In the genomic region with DNA sequence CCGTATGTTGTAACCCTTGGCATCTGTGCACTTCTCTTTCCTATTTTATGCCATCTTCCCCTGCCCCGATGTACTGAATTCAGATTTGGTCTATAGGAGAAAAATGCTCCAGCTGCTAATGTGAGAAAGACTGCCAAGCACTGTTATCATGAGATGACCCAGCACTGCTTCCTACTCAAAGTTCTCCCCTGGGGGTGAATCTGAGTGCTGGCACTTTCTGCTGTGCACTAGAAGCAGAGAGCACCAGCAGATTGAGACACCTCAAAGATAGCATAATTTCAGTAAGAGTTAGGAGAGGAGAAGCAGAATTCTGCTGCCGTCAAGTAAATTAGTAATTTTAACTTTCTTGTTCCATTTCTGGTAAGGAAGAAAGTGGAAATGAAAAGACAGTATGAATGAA, we compare ENCODE assay signal across 27 cellular contexts.
DNase-seq lines count a peak whose midpoint lies in the region; FAIRE-seq and TF ChIP-seq lines count a peak whose summit lies in the region.
"Had no signal": no experiment of that assay in that cellular context is flagged by ENCODE, and none has a peak within 500 bp of the region (broad histone marks: within the 10 kb centered on the region; RNA-seq: fewer than 3 reads in every experiment).

No MANE protein-coding gene starts in this region.

- H3K27ac ChIP-seq in cardiac muscle cell: peak overlapping the region; percentile 19
- H3K27ac ChIP-seq in left ventricle myocardium inferior (replicated peaks): no peak overlapping the region
- H3K27ac ChIP-seq in brain microvascular endothelial cell: no peak overlapping the region
- H3K27ac ChIP-seq: foreskin keratinocyte, lower lobe of right lung, psoas muscle, thyroid gland, uterus had no signal

- DNase-seq in cardiac muscle cell (ENCODE audit: low read depth in 1 of 2, low spot score in 1 of 2): peak; percentile 7 to 20
- no peak for DNase-seq in left ventricle myocardium inferior
- DNase-seq in NCI-H69 (lab: John Stamatoyannopoulos, UW): peak; percentile 15
- peak; percentile 11 for DNase-seq in brain microvascular endothelial cell
- no peak for DNase-seq in central memory CD4-positive, alpha-beta T cell
- no peak for DNase-seq in D721Med (ENCODE audit: insufficient read length, low spot score)
- no peak for DNase-seq in stimulated activated CD4-positive, alpha-beta T cell treated with anti-CD3 and anti-CD28 coated beads, Interleukin-4, amount 100 ng/mL, for 1 hour
- DNase-seq in GM19240 (ENCODE audit: insufficient read length, low spot score): no peak
- DNase-seq: activated CD4-positive, alpha-beta T cell treated with anti-CD3 and anti-CD28 coated beads, Interleukin-2, amount 10 ng/mL, durations not matched to agents 7 days and 5 days; anterior cingulate cortex; CD8-positive, alpha-beta memory T cell; cortex of kidney; effector memory CD8-positive, alpha-beta T cell; foreskin keratinocyte; HCEC 1CT; lower lobe of right lung; MG63; mucosa of descending colon; NCI-H1105 treated with DMSO at 0.1 percent for 48 hours; NCI-H187 treated with DMSO at 0.1 percent for 48 hours; NCI-H2227 treated with DMSO at 0.1 percent for 48 hours; NCI-H748 treated with DMSO at 0.1 percent for 48 hours; psoas muscle; stimulated activated naive CD8-positive, alpha-beta T cell treated with anti-CD3 and anti-CD28 coated beads, Interleukin-15, amount 100 ng/mL, for 72 hours; thyroid gland; uterus had no signal

- intact Hi-C loops in left ventricle myocardium inferior (cut with micrococcal nuclease): no loop called here

- H3K4me1 ChIP-seq in cardiac muscle cell (ENCODE audit: low read depth): peaks cover 9% of the 10 kb centered on the region
- no peaks in the 10 kb centered on the region for H3K4me1 ChIP-seq in left ventricle myocardium inferior
- H3K4me1 ChIP-seq: foreskin keratinocyte, lower lobe of right lung, psoas muscle, uterus had no signal

- H3K9me3 ChIP-seq in cardiac muscle cell (ENCODE audit: low read depth) (no peaks in the 10 kb centered on the region), left ventricle myocardium inferior (replicated peaks) (no peaks in the 10 kb centered on the region)
- H3K9me3 ChIP-seq: lower lobe of right lung, MG63, mucosa of descending colon, psoas muscle, thyroid gland, uterus had no signal

- no peak overlapping the region for H3K4me3 ChIP-seq in cardiac muscle cell
- no peak overlapping the region for H3K4me3 ChIP-seq in left ventricle myocardium inferior
- no peak overlapping the region for H3K4me3 ChIP-seq in brain microvascular endothelial cell (ENCODE audit: low read depth, low read length)
- H3K4me3 ChIP-seq: lower lobe of right lung, MG63, mucosa of descending colon, psoas muscle, thyroid gland, uterus had no signal

- no peaks in the 10 kb centered on the region for H3K27me3 ChIP-seq in cardiac muscle cell
- H3K27me3 ChIP-seq in left ventricle myocardium inferior (ENCODE audit: low read depth): no peaks in the 10 kb centered on the region
- no peaks in the 10 kb centered on the region for H3K27me3 ChIP-seq in brain microvascular endothelial cell (replicated peaks)
- H3K27me3 ChIP-seq: foreskin keratinocyte, MG63, thyroid gland, uterus had no signal

- FAIRE-seq in D721Med (lab: Jason Lieb, UNC): no peak
- FAIRE-seq: bronchial epithelial cell had no signal

- in situ Hi-C loops in brain microvascular endothelial cell (cut with HindIII; ENCODE audit: low pct_ligation_motif_present, low sequenced_read_pairs): no loop called here

- TF ChIP-seq CTCF in cardiac muscle cell (IDR thresholded peaks at IDR 0.05; ENCODE audit: low read depth, low read length) (no peak), left ventricle myocardium inferior (IDR thresholded peaks at IDR 0.05; ENCODE audit: borderline replicate concordance) (no peak), brain microvascular endothelial cell (IDR thresholded peaks at IDR 0.05; ENCODE audit: low read depth, low read length, missing control alignments) (no peak), D721Med (IDR thresholded peaks at IDR 0.05; ENCODE audit: insufficient read depth, missing control alignments) (no peak)

- no peaks in the 10 kb centered on the region for H3K36me3 ChIP-seq in cardiac muscle cell
- no peaks in the 10 kb centered on the region for H3K36me3 ChIP-seq in left ventricle myocardium inferior
- H3K36me3 ChIP-seq in brain microvascular endothelial cell (replicated peaks): no peaks in the 10 kb centered on the region
- H3K36me3 ChIP-seq: lower lobe of right lung, MG63, thyroid gland, uterus had no signal

Comparison
In these comparisons a context has a peak if more than half of its experiments do, and no peak if none do; other contexts are left out.
1. DNase-seq: peak in cardiac muscle cell (2 of 2), NCI-H69 (single experiment) and brain microvascular endothelial cell (single experiment); none in left ventricle myocardium inferior (single experiment), central memory CD4-positive, alpha-beta T cell (single experiment), D721Med (single experiment), stimulated activated CD4-positive, alpha-beta T cell treated with anti-CD3 and anti-CD28 coated beads, Interleukin-4, amount 100 ng/mL, for 1 hour (single experiment) and GM19240 (single experiment).